Comparison of ENCODE assay signal across 2 cellular contexts in the genomic region with DNA sequence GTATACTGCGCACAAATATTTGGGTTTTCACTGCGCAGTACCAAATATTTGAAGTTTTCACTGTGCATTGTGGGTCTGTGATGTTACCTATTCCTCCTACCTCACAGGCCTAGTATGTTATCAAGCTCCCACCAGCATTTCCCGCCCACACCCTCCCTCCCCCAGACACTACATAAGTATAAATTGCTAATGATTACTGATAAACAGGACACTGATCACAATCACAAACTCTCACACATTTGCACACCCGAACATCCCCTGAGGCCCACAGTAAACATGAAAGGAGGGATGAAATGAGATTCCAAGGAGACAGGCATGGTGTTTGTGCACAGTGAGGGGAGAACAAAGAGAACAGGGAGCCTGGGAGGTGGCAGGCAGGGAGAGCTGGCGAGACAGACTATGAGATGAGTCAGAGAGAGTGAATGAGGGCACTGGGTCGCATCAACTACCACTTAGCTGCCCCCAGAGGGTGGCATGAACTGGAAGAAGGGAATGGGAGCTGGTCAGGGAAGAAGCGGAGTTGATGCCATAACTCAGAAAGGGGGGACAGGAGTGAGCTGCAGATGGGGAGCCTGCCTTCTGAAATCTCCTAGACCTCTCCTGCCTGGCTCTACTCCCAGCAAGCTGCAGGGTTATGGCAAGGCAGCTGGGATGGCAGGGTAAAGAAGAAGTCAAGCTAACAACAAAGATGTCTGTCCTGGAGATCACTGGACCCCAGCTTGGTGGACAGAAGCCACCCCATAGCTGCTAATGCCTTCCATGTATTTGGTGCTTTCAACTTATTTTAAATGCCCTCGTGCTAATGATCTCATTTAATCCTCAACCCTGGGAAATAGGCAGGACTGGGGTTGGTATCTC.
TF ChIP-seq lines count a peak whose summit lies in the region.

No MANE protein-coding gene starts in this region.

TF ChIP-seq in HCT116, 20 proteins besides CTCF, POLR2A, EP300 and RAD21:
- TF ChIP-seq FOSL1 (IDR thresholded peaks at IDR 0.05; ENCODE audit: low read depth) (0 out of 2 replicates have a peak, but pooled peaks have one; percentile 32), TCF7L2 (IDR thresholded peaks at IDR 0.05; ENCODE audit: borderline replicate concordance, extremely low read depth, insufficient read depth, insufficient read length) (peak; percentile 12), ZNF274 (IDR thresholded peaks at IDR 0.05; ENCODE audit: low read depth, low read length) (no peak)

TF ChIP-seq in SK-N-SH, 30 proteins besides CTCF, POLR2A, EP300 and RAD21:
- TF ChIP-seq JUND (IDR thresholded peaks at IDR 0.05) (peak; percentile 59; the same call in 1 of the 2 replicates), GATA2 (CRISPR knock-in tag; IDR thresholded peaks at IDR 0.05) (peak; percentile 64), MEF2A (IDR thresholded peaks at IDR 0.05; ENCODE audit: borderline replicate concordance, low read depth) (no peak), RXRA (IDR thresholded peaks at IDR 0.05; ENCODE audit: borderline replicate concordance, low read depth) (peak; percentile 65; the same call in 1 of the 2 replicates), RFX5 (IDR thresholded peaks at IDR 0.05; ENCODE audit: low read length) (no peak), RCOR1 (IDR thresholded peaks at IDR 0.05; ENCODE audit: low read length) (peak; percentile 65; the same call in 1 of the 2 replicates), TCF12 (IDR thresholded peaks at IDR 0.05) (peak; percentile 62; the same call in 1 of the 2 replicates), CHD2 (IDR thresholded peaks at IDR 0.05; ENCODE audit: low read length, partially characterized antibody) (no peak), FOSL2 (IDR thresholded peaks at IDR 0.05; ENCODE audit: borderline replicate concordance, low read depth) (peak; percentile 83; the same call in 1 of the 2 replicates), EZH2phosphoT487 (IDR thresholded peaks at IDR 0.05; ENCODE audit: borderline replicate concordance, low read depth) (no peak), MXI1 (IDR thresholded peaks at IDR 0.05; ENCODE audit: low read depth, low read length) (peak; percentile 22; the same call in 1 of the 2 replicates), POLR2AphosphoS5 (IDR thresholded peaks at IDR 0.05; ENCODE audit: low read depth, low read length) (0 out of 2 replicates have a peak, but pooled peaks have one; percentile 21)
- TF ChIP-seq, protein P1, sequence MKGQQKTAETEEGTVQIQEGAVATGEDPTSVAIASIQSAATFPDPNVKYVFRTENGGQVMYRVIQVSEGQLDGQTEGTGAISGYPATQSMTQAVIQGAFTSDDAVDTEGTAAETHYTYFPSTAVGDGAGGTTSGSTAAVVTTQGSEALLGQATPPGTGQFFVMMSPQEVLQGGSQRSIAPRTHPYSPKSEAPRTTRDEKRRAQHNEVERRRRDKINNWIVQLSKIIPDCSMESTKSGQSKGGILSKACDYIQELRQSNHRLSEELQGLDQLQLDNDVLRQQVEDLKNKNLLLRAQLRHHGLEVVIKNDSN (IDR thresholded peaks at IDR 0.05; ENCODE audit: borderline replicate concordance, low read depth): no peak
- TF ChIP-seq, protein P2, sequence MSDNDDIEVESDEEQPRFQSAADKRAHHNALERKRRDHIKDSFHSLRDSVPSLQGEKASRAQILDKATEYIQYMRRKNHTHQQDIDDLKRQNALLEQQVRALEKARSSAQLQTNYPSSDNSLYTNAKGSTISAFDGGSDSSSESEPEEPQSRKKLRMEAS (IDR thresholded peaks at IDR 0.05; ENCODE audit: low read depth): no peak
- TF ChIP-seq, protein P3, sequence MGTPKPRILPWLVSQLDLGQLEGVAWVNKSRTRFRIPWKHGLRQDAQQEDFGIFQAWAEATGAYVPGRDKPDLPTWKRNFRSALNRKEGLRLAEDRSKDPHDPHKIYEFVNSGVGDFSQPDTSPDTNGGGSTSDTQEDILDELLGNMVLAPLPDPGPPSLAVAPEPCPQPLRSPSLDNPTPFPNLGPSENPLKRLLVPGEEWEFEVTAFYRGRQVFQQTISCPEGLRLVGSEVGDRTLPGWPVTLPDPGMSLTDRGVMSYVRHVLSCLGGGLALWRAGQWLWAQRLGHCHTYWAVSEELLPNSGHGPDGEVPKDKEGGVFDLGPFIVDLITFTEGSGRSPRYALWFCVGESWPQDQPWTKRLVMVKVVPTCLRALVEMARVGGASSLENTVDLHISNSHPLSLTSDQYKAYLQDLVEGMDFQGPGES (IDR thresholded peaks at IDR 0.05; ENCODE audit: low read depth, low read length): no peak
- TF ChIP-seq, protein P4, sequence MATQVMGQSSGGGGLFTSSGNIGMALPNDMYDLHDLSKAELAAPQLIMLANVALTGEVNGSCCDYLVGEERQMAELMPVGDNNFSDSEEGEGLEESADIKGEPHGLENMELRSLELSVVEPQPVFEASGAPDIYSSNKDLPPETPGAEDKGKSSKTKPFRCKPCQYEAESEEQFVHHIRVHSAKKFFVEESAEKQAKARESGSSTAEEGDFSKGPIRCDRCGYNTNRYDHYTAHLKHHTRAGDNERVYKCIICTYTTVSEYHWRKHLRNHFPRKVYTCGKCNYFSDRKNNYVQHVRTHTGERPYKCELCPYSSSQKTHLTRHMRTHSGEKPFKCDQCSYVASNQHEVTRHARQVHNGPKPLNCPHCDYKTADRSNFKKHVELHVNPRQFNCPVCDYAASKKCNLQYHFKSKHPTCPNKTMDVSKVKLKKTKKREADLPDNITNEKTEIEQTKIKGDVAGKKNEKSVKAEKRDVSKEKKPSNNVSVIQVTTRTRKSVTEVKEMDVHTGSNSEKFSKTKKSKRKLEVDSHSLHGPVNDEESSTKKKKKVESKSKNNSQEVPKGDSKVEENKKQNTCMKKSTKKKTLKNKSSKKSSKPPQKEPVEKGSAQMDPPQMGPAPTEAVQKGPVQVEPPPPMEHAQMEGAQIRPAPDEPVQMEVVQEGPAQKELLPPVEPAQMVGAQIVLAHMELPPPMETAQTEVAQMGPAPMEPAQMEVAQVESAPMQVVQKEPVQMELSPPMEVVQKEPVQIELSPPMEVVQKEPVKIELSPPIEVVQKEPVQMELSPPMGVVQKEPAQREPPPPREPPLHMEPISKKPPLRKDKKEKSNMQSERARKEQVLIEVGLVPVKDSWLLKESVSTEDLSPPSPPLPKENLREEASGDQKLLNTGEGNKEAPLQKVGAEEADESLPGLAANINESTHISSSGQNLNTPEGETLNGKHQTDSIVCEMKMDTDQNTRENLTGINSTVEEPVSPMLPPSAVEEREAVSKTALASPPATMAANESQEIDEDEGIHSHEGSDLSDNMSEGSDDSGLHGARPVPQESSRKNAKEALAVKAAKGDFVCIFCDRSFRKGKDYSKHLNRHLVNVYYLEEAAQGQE (IDR thresholded peaks at IDR 0.05; ENCODE audit: low read depth, low read length): no peak
- TF ChIP-seq, protein P5, sequence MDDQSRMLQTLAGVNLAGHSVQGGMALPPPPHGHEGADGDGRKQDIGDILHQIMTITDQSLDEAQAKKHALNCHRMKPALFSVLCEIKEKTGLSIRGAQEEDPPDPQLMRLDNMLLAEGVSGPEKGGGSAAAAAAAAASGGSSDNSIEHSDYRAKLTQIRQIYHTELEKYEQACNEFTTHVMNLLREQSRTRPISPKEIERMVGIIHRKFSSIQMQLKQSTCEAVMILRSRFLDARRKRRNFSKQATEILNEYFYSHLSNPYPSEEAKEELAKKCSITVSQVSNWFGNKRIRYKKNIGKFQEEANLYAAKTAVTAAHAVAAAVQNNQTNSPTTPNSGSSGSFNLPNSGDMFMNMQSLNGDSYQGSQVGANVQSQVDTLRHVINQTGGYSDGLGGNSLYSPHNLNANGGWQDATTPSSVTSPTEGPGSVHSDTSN (IDR thresholded peaks at IDR 0.05): no peak; the same call in 1 of the 2 replicates
